1 cellular context compared by ENCODE assay signal in genomic region chr22:38291201-38291777, GRCh38.
TF ChIP-seq lines count a peak whose summit lies in the region.

No MANE protein-coding gene starts in this region.

TF ChIP-seq in HEK293, 187 proteins besides CTCF, POLR2A, EP300 and RAD21 (continued from another document):
- 0 out of 2 replicates have a peak, but pooled peaks have one; percentile 3 for TF ChIP-seq TSHZ1 (tag by site-specific recombination; IDR thresholded peaks at IDR 0.05; ENCODE audit: borderline replicate concordance)
- peak; percentile 53; the same call in 1 of the 2 replicates for TF ChIP-seq KLF17 (tag by site-specific recombination; IDR thresholded peaks at IDR 0.05)
- no peak for TF ChIP-seq ZNF311 (tag by site-specific recombination; IDR thresholded peaks at IDR 0.05; ENCODE audit: borderline replicate concordance)
- 0 out of 2 replicates have a peak, but pooled peaks have one; percentile 44 for TF ChIP-seq SP7 (tag by site-specific recombination; IDR thresholded peaks at IDR 0.05)
- peak; percentile 97 for TF ChIP-seq EGR2 (tag by site-specific recombination; IDR thresholded peaks at IDR 0.05; ENCODE audit: low read depth)
- TF ChIP-seq ZNF514 (tag by site-specific recombination; IDR thresholded peaks at IDR 0.05), result no peak
- no peak for TF ChIP-seq PRDM10 (tag by site-specific recombination; IDR thresholded peaks at IDR 0.05)
- TF ChIP-seq ZBTB10 (tag by site-specific recombination; IDR thresholded peaks at IDR 0.05), result 0 out of 2 replicates have a peak, but pooled peaks have one; percentile 19
- peak; percentile 77 for TF ChIP-seq ZSCAN4 (tag by site-specific recombination; IDR thresholded peaks at IDR 0.05)
- peak; percentile 98 for TF ChIP-seq ZNF10 (tag by site-specific recombination; IDR thresholded peaks at IDR 0.05)
- 0 out of 2 replicates have a peak, but pooled peaks have one; percentile 13 for TF ChIP-seq SP2 (tag by site-specific recombination; IDR thresholded peaks at IDR 0.05)
